Comparison of ENCODE assay signal across 17 cellular contexts in the genomic region with DNA sequence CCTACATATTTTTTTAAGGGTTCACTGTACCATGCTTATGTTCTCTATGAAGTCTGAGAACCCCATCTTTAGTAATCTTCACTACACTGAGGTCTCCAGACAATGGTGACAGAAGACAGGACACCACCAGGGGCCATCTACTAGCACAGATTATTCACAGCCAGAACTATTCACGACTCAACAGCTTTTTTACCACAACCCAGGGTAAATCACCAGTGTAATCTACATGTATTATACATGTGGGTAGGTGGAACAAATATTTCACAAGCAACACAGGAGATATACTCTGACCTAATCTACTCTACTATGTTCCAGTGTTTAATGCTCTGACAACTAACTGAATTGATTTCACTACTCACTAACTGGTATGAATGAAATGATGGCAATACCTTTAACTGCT.
DNase-seq lines count a peak whose midpoint lies in the region; ATAC-seq and TF ChIP-seq lines count a peak whose summit lies in the region.
"Had no signal": no experiment of that assay in that cellular context is flagged by ENCODE, and none has a peak within 500 bp of the region (broad histone marks: within the 10 kb centered on the region; RNA-seq: fewer than 3 reads in every experiment).

No MANE protein-coding gene starts in this region.

- H3K4me1 ChIP-seq in right lobe of liver: no peaks in the 10 kb centered on the region
- H3K4me1 ChIP-seq: Caco-2 had no signal

- CTCF ChIA-PET in activated CD8-positive, alpha-beta T cell treated with anti-CD3 and anti-CD28 coated beads for 36 hours (lab: Charles Lee): no interaction called here
- CTCF ChIA-PET in RWPE1 (lab: Yijun Ruan, JAX): no interaction called here

- peaks cover 0 to 4% (median 0%) of the 10 kb centered on the region in 4 donors for H3K36me3 ChIP-seq in right lobe of liver

- DNase-seq in activated naive CD4-positive, alpha-beta T cell (lab: John Stamatoyannopoulos, UW): no peak
- peak; percentile 13 for DNase-seq in activated CD8-positive, alpha-beta T cell treated with anti-CD3 and anti-CD28 coated beads for 36 hours
- no peak for DNase-seq in naive B cell
- DNase-seq in NCI-H2227 (lab: John Stamatoyannopoulos, UW; ENCODE audit: unreplicated experiment): no peak
- DNase-seq in RWPE1 (ENCODE audit: low spot score): no peak
- DNase-seq in right lobe of liver: no peak
- DNase-seq: Caco-2; dermis blood vessel endothelial cell; foreskin fibroblast; mammary epithelial cell; NCI-H1417; NCI-H526; posterior cingulate gyrus; SHP77; stimulated activated CD4-positive, alpha-beta T cell treated with anti-CD3 and anti-CD28 coated beads, Interleukin-2, amount 100 ng/mL, for 48 hours had no signal

- POLR2A ChIA-PET in activated CD8-positive, alpha-beta T cell treated with anti-CD3 and anti-CD28 coated beads for 36 hours (lab: Charles Lee): no interaction called here
- POLR2A ChIA-PET in RWPE1 (lab: Yijun Ruan, JAX; ENCODE audit: low non-redundant PET): no interaction called here

- TF ChIP-seq CTCF in activated CD8-positive, alpha-beta T cell treated with anti-CD3 and anti-CD28 coated beads for 36 hours (IDR thresholded peaks at IDR 0.05): no peak
- TF ChIP-seq CTCF in RWPE1 (conservative IDR thresholded peaks at IDR 0.05; ENCODE audit: low read depth) (no peak), right lobe of liver (IDR thresholded peaks at IDR 0.05) (no peak)

- peaks cover 52% of the 10 kb centered on the region for H3K36me3 Mint-ChIP-seq in activated naive CD4-positive, alpha-beta T cell treated with anti-CD3 and anti-CD28 coated beads, Interleukin-2, amount 50 U/mL, for 24 hours
- H3K36me3 Mint-ChIP-seq in activated CD8-positive, alpha-beta T cell treated with anti-CD3 and anti-CD28 coated beads for 36 hours (ENCODE audit: low read depth): peaks cover 74% of the 10 kb centered on the region
- H3K36me3 Mint-ChIP-seq in naive B cell: peaks cover 15 to 21% of the 10 kb centered on the region in 2 donors

- peak overlapping the region; percentile 33 for H3K4me3 Mint-ChIP-seq in activated naive CD4-positive, alpha-beta T cell treated with anti-CD3 and anti-CD28 coated beads, Interleukin-2, amount 50 U/mL, for 24 hours
- no peak overlapping the region for H3K4me3 Mint-ChIP-seq in activated CD8-positive, alpha-beta T cell treated with anti-CD3 and anti-CD28 coated beads for 36 hours
- no peak overlapping the region for H3K4me3 Mint-ChIP-seq in naive B cell

- H3K27ac ChIP-seq in RWPE1 (no peak overlapping the region), right lobe of liver (no peak overlapping the region)
- H3K27ac ChIP-seq: epithelial cell of prostate had no signal

- intact Hi-C loops in activated CD8-positive, alpha-beta T cell treated with anti-CD3 and anti-CD28 coated beads for 36 hours (cut with micrococcal nuclease): no loop called here
- intact Hi-C loops in right lobe of liver (cut with DNase I): no loop called here

- peaks cover 9% of the 10 kb centered on the region for H3K9me3 Mint-ChIP-seq in activated naive CD4-positive, alpha-beta T cell treated with anti-CD3 and anti-CD28 coated beads, Interleukin-2, amount 50 U/mL, for 24 hours
- peaks cover 16% of the 10 kb centered on the region for H3K9me3 Mint-ChIP-seq in activated CD8-positive, alpha-beta T cell treated with anti-CD3 and anti-CD28 coated beads for 36 hours
- H3K9me3 Mint-ChIP-seq in naive B cell: peaks cover 0 to 4% (median 0%) of the 10 kb centered on the region in 7 donors

- no peak overlapping the region for H3K4me3 ChIP-seq in right lobe of liver

- peak overlapping the region; percentile 84 for H3K27ac Mint-ChIP-seq in activated naive CD4-positive, alpha-beta T cell treated with anti-CD3 and anti-CD28 coated beads, Interleukin-2, amount 50 U/mL, for 24 hours
- H3K27ac Mint-ChIP-seq in activated CD8-positive, alpha-beta T cell treated with anti-CD3 and anti-CD28 coated beads for 36 hours: no peak overlapping the region
- peak overlapping the region in 5 of 6 donors; percentile 2 to 93 (median 47) for H3K27ac Mint-ChIP-seq in naive B cell

- H3K27me3 ChIP-seq in right lobe of liver: no peaks in the 10 kb centered on the region

- no peak for TF ChIP-seq POLR2A in right lobe of liver (IDR thresholded peaks at IDR 0.05)

- H3K27me3 Mint-ChIP-seq in activated naive CD4-positive, alpha-beta T cell treated with anti-CD3 and anti-CD28 coated beads, Interleukin-2, amount 50 U/mL, for 24 hours: no peaks in the 10 kb centered on the region
- no peaks in the 10 kb centered on the region for H3K27me3 Mint-ChIP-seq in activated CD8-positive, alpha-beta T cell treated with anti-CD3 and anti-CD28 coated beads for 36 hours
- no peaks in the 10 kb centered on the region for H3K27me3 Mint-ChIP-seq in naive B cell

- no peaks in the 10 kb centered on the region for H3K9me3 ChIP-seq in right lobe of liver
- H3K9me3 ChIP-seq: Caco-2 had no signal

- WGBS in right lobe of liver (ENCODE audit: insufficient coverage, low coverage, low lambda C conversion rate, missing lambda C conversion rate): 70% methylated on average over 1 of the region's 1 CpG

- H3K4me1 Mint-ChIP-seq in activated naive CD4-positive, alpha-beta T cell treated with anti-CD3 and anti-CD28 coated beads, Interleukin-2, amount 50 U/mL, for 24 hours: peaks cover 80% of the 10 kb centered on the region
- H3K4me1 Mint-ChIP-seq in activated CD8-positive, alpha-beta T cell treated with anti-CD3 and anti-CD28 coated beads for 36 hours (ENCODE audit: low read depth): peaks cover 83% of the 10 kb centered on the region
- H3K4me1 Mint-ChIP-seq in naive B cell: peaks cover 56 to 83% (median 80%) of the 10 kb centered on the region in 3 donors

- peak; percentile 50 for ATAC-seq in activated CD8-positive, alpha-beta T cell treated with anti-CD3 and anti-CD28 coated beads for 36 hours
- ATAC-seq in naive B cell (ENCODE audit: low read depth in 2 of 2): no peak
- ATAC-seq in right lobe of liver: no peak
